ENCODE assay signal across 11 cellular contexts in genomic region chr17:69733171-69734014, GRCh38.
DNase-seq lines count a peak whose midpoint lies in the region; ATAC-seq and TF ChIP-seq lines count a peak whose summit lies in the region.
"Had no signal": no experiment of that assay in that cellular context is flagged by ENCODE, and none has a peak within 500 bp of the region (broad histone marks: within the 10 kb centered on the region; RNA-seq: fewer than 3 reads in every experiment).

No MANE protein-coding gene starts in this region.

- peak overlapping the region; percentile 37 for H3K4me3 Mint-ChIP-seq in MCF 10A (ENCODE audit: unreplicated experiment)
- H3K4me3 Mint-ChIP-seq: activated B cell treated with CpG ODN at 0.5 μM for 24 hours, naive B cell had no signal

- H3K4me3 ChIP-seq in Karpas-422 (ENCODE audit: low read length) (peak overlapping the region; percentile 14), kidney epithelial cell (ENCODE audit: low read depth, low read length) (no peak overlapping the region), upper lobe of left lung (no peak overlapping the region)

- BruUV-seq in MCF 10A (replicated peaks; lab: Mats Ljungman, UMichigan) = no TSS peak

- H3K27ac ChIP-seq in Karpas-422 (ENCODE audit: low read length) (no peak overlapping the region), upper lobe of left lung (no peak overlapping the region)

- H3K27me3 Mint-ChIP-seq in MCF 10A (ENCODE audit: insufficient read depth, unreplicated experiment) = no peaks in the 10 kb centered on the region
- H3K27me3 Mint-ChIP-seq: activated B cell treated with CpG ODN at 0.5 μM for 24 hours, naive B cell had no signal

- no peak for TF ChIP-seq POLR2A in upper lobe of left lung (IDR thresholded peaks at IDR 0.05)

- CTCF ChIA-PET in MCF 10A (lab: Yijun Ruan, JAX) = interaction anchor here (0.6 to 2.6 kb wide), 4 partner anchors 25 to 342 kb away, joined by 3 to 24 read pairs (median 3); no protein-coding TSS in a partner anchor

- peak overlapping the region; percentile 90 for H3K27ac Mint-ChIP-seq in MCF 10A (ENCODE audit: low read depth, unreplicated experiment)
- H3K27ac Mint-ChIP-seq: activated B cell treated with CpG ODN at 0.5 μM for 24 hours, naive B cell had no signal

- intact Hi-C loops in MCF 10A (cut with micrococcal nuclease) = no loop called here

- TF ChIP-seq EP300 in upper lobe of left lung (IDR thresholded peaks at IDR 0.05) = no peak

- ATAC-seq in upper lobe of left lung (ENCODE audit: low FRiP score in 2 of 2) = no peak
- no peak for ATAC-seq in HG02623 (IDR thresholded peaks at IDR 0.05; ENCODE audit: unreplicated experiment)

- no peaks in the 10 kb centered on the region for H4K20me1 ChIP-seq in Karpas-422 (ENCODE audit: insufficient read depth, low read depth, low read length)

- H3K36me3 ChIP-seq in Karpas-422 (ENCODE audit: insufficient read depth, low read length) (no peaks in the 10 kb centered on the region), kidney epithelial cell (ENCODE audit: control insufficient read depth, insufficient read depth, low read length) (no peaks in the 10 kb centered on the region), upper lobe of left lung (no peaks in the 10 kb centered on the region)

- peak overlapping the region; percentile 4; the same call in 1 of the 2 replicates for H3K9ac ChIP-seq in Karpas-422 (ENCODE audit: low read length)

- H3K9me3 ChIP-seq in Karpas-422 (ENCODE audit: low read length) (no peaks in the 10 kb centered on the region), upper lobe of left lung (no peaks in the 10 kb centered on the region)

- H3K27me3 ChIP-seq in Karpas-422 (ENCODE audit: low read length) (no peaks in the 10 kb centered on the region), kidney epithelial cell (ENCODE audit: control insufficient read depth, insufficient read depth, low read length) (no peaks in the 10 kb centered on the region), upper lobe of left lung (no peaks in the 10 kb centered on the region)

- TF ChIP-seq CTCF in MCF 10A (IDR thresholded peaks at IDR 0.05; ENCODE audit: unreplicated experiment) (no peak), kidney epithelial cell (IDR thresholded peaks at IDR 0.05; ENCODE audit: insufficient read depth, low read length, poor library complexity, severe bottlenecking) (no peak), upper lobe of left lung (IDR thresholded peaks at IDR 0.05) (no peak)

- H3K79me2 ChIP-seq in Karpas-422 (ENCODE audit: low read length) = no peaks in the 10 kb centered on the region

- no peaks in the 10 kb centered on the region for H3K9me3 Mint-ChIP-seq in MCF 10A (ENCODE audit: unreplicated experiment)

- peaks cover 36% of the 10 kb centered on the region for H3K4me1 Mint-ChIP-seq in MCF 10A (ENCODE audit: insufficient read depth, unreplicated experiment)
- H3K4me1 Mint-ChIP-seq: activated B cell treated with CpG ODN at 0.5 μM for 24 hours, naive B cell had no signal

- H3K36me3 Mint-ChIP-seq in MCF 10A (ENCODE audit: insufficient read depth, unreplicated experiment) = no peaks in the 10 kb centered on the region
- H3K36me3 Mint-ChIP-seq: naive B cell had no signal

- H3K9me2 ChIP-seq in Karpas-422 (replicated peaks; ENCODE audit: insufficient read depth, low read length) = no peaks in the 10 kb centered on the region

- H3K4me1 ChIP-seq in Karpas-422 (ENCODE audit: low read length) = peaks cover 32% of the 10 kb centered on the region
- H3K4me1 ChIP-seq in upper lobe of left lung = no peaks in the 10 kb centered on the region

- peak overlapping the region; percentile 47 for H3K4me2 ChIP-seq in Karpas-422 (ENCODE audit: low read depth, low read length, poor library complexity, severe bottlenecking)

- H2AFZ ChIP-seq in Karpas-422 (ENCODE audit: low read length) = peak overlapping the region; percentile 57

- DNase-seq in AG08396 (ENCODE audit: low spot score) (peak; percentile 64), Karpas-422 (peak; percentile 78), MCF 10A (ENCODE audit: unreplicated experiment) (peak; percentile 93), kidney epithelial cell (ENCODE audit: low read depth) (peak; percentile 80), upper lobe of left lung (no peak)
- DNase-seq in activated CD4-positive, CD25-positive, alpha-beta regulatory T cell treated with anti-CD3 and anti-CD28 coated beads, Interleukin-2, amount 50 U/mL, for 72 hours = no peak
- DNase-seq in activated CD8-positive, alpha-beta memory T cell treated with anti-CD3 and anti-CD28 coated beads, Interleukin-2, amount 50 U/mL, for 48 hours = no peak
- DNase-seq: activated B cell treated with CpG ODN at 0.5 μM for 24 hours, DND-41, naive B cell had no signal

- 67 to 75% methylated on average over 3 of the region's 3 CpGs for WGBS in upper lobe of left lung, 2 donors

- POLR2A ChIA-PET in MCF 10A (lab: Yijun Ruan, JAX) = interaction anchor here (0.6 to 7.2 kb wide), 20 partner anchors 10 to 701 kb away, joined by 3 to 55 read pairs (median 5); no protein-coding TSS in a partner anchor

Comparison
In these comparisons a context has a peak if more than half of its experiments do, and no peak if none do; other contexts are left out.
1. DNase-seq: peak in AG08396 (single experiment), Karpas-422 (single experiment), MCF 10A (single experiment) and kidney epithelial cell (single experiment); none in activated CD4-positive, CD25-positive, alpha-beta regulatory T cell treated with anti-CD3 and anti-CD28 coated beads, Interleukin-2, amount 50 U/mL, for 72 hours (single experiment), upper lobe of left lung (0 of 2) and activated CD8-positive, alpha-beta memory T cell treated with anti-CD3 and anti-CD28 coated beads, Interleukin-2, amount 50 U/mL, for 48 hours (single experiment).